In the genomic region with DNA sequence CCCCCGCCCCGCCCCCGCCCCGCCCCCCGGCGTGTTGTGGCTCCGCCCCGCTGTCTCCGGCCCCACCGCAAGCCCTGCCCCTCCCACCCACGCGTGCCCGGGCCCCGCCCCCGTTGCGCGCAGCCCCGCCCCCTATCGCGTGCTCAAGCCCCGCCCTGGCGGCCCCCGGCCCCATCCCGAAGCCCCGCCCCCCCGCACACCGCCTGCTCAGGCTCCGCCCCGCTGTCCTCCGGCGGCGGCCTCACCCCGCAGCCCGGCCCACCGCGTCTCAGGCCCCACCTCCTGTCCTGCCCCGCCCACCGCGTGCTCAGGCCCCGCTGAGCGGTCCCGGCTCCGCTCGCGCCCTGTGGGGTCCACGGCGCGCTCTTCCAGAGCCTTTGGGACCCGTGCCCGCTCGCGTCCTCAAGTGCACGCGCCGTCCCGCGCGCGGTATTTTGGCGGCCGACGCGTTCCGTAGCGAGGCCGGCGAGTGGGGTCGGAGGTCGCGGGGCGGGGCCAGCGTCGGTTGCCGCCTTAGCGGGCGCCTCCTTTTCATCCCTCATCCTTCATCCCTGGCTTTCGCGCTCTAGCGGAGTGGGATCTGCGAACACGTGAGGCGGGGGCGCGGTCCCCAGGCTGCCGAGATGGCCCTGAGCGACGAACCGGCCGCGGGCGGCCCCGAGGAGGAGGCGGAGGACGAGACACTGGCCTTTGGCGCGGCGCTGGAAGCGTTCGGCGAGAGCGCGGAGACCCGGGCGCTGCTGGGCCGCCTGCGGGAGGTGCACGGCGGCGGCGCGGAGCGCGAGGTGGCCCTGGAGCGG, we compare ENCODE assay signal across 1 cellular context.
TF ChIP-seq lines count a peak whose summit lies in the region.

A gene (plus strand): TSS at position 495 of the 800 bp plus-strand sequence. CDS start 129 bp downstream, at position 624.

TF ChIP-seq in GM12878, 131 proteins besides CTCF, POLR2A, EP300 and RAD21 (continued from another document and continues in another):
- TF ChIP-seq DPF2 (IDR thresholded peaks at IDR 0.05), result peak; percentile 73
- TF ChIP-seq ASH2L (IDR thresholded peaks at IDR 0.05; ENCODE audit: borderline replicate concordance, low read depth), result peak; percentile 85; the same call in 1 of the 2 replicates
- TF ChIP-seq, protein P1, sequence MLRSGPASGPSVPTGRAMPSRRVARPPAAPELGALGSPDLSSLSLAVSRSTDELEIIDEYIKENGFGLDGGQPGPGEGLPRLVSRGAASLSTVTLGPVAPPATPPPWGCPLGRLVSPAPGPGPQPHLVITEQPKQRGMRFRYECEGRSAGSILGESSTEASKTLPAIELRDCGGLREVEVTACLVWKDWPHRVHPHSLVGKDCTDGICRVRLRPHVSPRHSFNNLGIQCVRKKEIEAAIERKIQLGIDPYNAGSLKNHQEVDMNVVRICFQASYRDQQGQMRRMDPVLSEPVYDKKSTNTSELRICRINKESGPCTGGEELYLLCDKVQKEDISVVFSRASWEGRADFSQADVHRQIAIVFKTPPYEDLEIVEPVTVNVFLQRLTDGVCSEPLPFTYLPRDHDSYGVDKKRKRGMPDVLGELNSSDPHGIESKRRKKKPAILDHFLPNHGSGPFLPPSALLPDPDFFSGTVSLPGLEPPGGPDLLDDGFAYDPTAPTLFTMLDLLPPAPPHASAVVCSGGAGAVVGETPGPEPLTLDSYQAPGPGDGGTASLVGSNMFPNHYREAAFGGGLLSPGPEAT (IDR thresholded peaks at IDR 0.05; ENCODE audit: low read depth), result peak; percentile 45; the same call in 1 of the 2 replicates
- no peak; the same call in 1 of the 2 replicates for TF ChIP-seq NFXL1 (IDR thresholded peaks at IDR 0.05; ENCODE audit: borderline replicate concordance)
- peak; percentile 96 for TF ChIP-seq NR2F1 (conservative IDR thresholded peaks at IDR 0.05)
- TF ChIP-seq MTA2 (IDR thresholded peaks at IDR 0.05; ENCODE audit: low read depth), result peak; percentile 20; the same call in 1 of the 2 replicates
- 0 out of 2 replicates have a peak, but pooled peaks have one; percentile 26 for TF ChIP-seq POLR2AphosphoS5 (IDR thresholded peaks at IDR 0.05; ENCODE audit: low read length)
- peak; percentile 80; the same call in 1 of the 2 replicates for TF ChIP-seq LARP7 (IDR thresholded peaks at IDR 0.05)
- TF ChIP-seq SIN3A (IDR thresholded peaks at IDR 0.05; ENCODE audit: low read depth, low read length), result peak; percentile 54; the same call in 1 of the 2 replicates
- no peak for TF ChIP-seq CBX5 (IDR thresholded peaks at IDR 0.05; ENCODE audit: low read depth)
- TF ChIP-seq SIX5 (IDR thresholded peaks at IDR 0.05; ENCODE audit: low read depth, low read length, severe bottlenecking), result peak; percentile 53
- TF ChIP-seq IKZF2 (IDR thresholded peaks at IDR 0.05), result peak in 1 of 2 experiments; percentile 20; a peak in 1 of 4 replicates
- TF ChIP-seq EGR1 (IDR thresholded peaks at IDR 0.05; ENCODE audit: borderline replicate concordance in 1 of 2, low read depth in 2 of 2, low read length in 2 of 2), result peak in 1 of 2 experiments; percentile 89; a peak in 2 of 3 replicates
- no peak for TF ChIP-seq EZH2 (IDR thresholded peaks at IDR 0.05; ENCODE audit: borderline replicate concordance, control insufficient read depth, low read depth, low read length)
- TF ChIP-seq SUZ12 (IDR thresholded peaks at IDR 0.05; ENCODE audit: unreplicated experiment), result no peak
- TF ChIP-seq SP1 (IDR thresholded peaks at IDR 0.05; ENCODE audit: low read depth, low read length), result peak; percentile 79
- TF ChIP-seq SRF (IDR thresholded peaks at IDR 0.05; ENCODE audit: low read depth in 2 of 2, low read length in 2 of 2), result no peak
- TF ChIP-seq NRF1 (conservative IDR thresholded peaks at IDR 0.05; ENCODE audit: low read depth, low read length), result 0 out of 2 replicates have a peak, but pooled peaks have one; percentile 1
- TF ChIP-seq BHLHE40 (IDR thresholded peaks at IDR 0.05; ENCODE audit: borderline replicate concordance in 1 of 2, low read depth in 2 of 2, low read length in 1 of 2), result peak; percentile 85 to 96
- TF ChIP-seq RAD51 (IDR thresholded peaks at IDR 0.05), result no peak
- TF ChIP-seq, protein P2, sequence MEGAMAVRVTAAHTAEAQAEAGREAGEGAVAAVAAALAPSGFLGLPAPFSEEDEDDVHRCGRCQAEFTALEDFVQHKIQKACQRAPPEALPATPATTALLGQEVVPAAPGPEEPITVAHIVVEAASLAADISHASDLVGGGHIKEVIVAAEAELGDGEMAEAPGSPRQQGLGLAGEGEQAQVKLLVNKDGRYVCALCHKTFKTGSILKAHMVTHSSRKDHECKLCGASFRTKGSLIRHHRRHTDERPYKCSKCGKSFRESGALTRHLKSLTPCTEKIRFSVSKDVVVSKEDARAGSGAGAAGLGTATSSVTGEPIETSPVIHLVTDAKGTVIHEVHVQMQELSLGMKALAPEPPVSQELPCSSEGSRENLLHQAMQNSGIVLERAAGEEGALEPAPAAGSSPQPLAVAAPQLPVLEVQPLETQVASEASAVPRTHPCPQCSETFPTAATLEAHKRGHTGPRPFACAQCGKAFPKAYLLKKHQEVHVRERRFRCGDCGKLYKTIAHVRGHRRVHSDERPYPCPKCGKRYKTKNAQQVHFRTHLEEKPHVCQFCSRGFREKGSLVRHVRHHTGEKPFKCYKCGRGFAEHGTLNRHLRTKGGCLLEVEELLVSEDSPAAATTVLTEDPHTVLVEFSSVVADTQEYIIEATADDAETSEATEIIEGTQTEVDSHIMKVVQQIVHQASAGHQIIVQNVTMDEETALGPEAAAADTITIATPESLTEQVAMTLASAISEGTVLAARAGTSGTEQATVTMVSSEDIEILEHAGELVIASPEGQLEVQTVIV (IDR thresholded peaks at IDR 0.05; ENCODE audit: borderline replicate concordance, partially characterized antibody), result peak; percentile 54
- TF ChIP-seq, protein P3, sequence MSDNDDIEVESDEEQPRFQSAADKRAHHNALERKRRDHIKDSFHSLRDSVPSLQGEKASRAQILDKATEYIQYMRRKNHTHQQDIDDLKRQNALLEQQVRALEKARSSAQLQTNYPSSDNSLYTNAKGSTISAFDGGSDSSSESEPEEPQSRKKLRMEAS (IDR thresholded peaks at IDR 0.05; ENCODE audit: low read depth, low read length), result peak; percentile 88
- TF ChIP-seq CBFB (IDR thresholded peaks at IDR 0.05; ENCODE audit: low read depth), result no peak
- TF ChIP-seq ZSCAN29 (IDR thresholded peaks at IDR 0.05), result peak; percentile 68; the same call in 1 of the 2 replicates
- peak; percentile 49 for TF ChIP-seq MYC (IDR thresholded peaks at IDR 0.05; ENCODE audit: insufficient read depth, insufficient read length, insufficient replicate concordance, low read length, severe bottlenecking)
- TF ChIP-seq TCF12 (IDR thresholded peaks at IDR 0.05; ENCODE audit: low read depth, low read length), result no peak
- TF ChIP-seq, protein P4, sequence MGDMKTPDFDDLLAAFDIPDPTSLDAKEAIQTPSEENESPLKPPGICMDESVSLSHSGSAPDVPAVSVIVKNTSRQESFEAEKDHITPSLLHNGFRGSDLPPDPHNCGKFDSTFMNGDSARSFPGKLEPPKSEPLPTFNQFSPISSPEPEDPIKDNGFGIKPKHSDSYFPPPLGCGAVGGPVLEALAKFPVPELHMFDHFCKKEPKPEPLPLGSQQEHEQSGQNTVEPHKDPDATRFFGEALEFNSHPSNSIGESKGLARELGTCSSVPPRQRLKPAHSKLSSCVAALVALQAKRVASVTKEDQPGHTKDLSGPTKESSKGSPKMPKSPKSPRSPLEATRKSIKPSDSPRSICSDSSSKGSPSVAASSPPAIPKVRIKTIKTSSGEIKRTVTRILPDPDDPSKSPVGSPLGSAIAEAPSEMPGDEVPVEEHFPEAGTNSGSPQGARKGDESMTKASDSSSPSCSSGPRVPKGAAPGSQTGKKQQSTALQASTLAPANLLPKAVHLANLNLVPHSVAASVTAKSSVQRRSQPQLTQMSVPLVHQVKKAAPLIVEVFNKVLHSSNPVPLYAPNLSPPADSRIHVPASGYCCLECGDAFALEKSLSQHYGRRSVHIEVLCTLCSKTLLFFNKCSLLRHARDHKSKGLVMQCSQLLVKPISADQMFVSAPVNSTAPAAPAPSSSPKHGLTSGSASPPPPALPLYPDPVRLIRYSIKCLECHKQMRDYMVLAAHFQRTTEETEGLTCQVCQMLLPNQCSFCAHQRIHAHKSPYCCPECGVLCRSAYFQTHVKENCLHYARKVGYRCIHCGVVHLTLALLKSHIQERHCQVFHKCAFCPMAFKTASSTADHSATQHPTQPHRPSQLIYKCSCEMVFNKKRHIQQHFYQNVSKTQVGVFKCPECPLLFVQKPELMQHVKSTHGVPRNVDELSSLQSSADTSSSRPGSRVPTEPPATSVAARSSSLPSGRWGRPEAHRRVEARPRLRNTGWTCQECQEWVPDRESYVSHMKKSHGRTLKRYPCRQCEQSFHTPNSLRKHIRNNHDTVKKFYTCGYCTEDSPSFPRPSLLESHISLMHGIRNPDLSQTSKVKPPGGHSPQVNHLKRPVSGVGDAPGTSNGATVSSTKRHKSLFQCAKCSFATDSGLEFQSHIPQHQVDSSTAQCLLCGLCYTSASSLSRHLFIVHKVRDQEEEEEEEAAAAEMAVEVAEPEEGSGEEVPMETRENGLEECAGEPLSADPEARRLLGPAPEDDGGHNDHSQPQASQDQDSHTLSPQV (IDR thresholded peaks at IDR 0.05), result 0 out of 2 replicates have a peak, but pooled peaks have one; percentile 19
- TF ChIP-seq NR2C2 (IDR thresholded peaks at IDR 0.05; ENCODE audit: borderline replicate concordance, control insufficient read depth, insufficient read length, low read depth), result peak; percentile 87
- TF ChIP-seq, protein P5, sequence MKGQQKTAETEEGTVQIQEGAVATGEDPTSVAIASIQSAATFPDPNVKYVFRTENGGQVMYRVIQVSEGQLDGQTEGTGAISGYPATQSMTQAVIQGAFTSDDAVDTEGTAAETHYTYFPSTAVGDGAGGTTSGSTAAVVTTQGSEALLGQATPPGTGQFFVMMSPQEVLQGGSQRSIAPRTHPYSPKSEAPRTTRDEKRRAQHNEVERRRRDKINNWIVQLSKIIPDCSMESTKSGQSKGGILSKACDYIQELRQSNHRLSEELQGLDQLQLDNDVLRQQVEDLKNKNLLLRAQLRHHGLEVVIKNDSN (IDR thresholded peaks at IDR 0.05; ENCODE audit: borderline replicate concordance, extremely low read length, insufficient read depth, low read depth, low read length), result no peak
- TF ChIP-seq IKZF1 (conservative IDR thresholded peaks at IDR 0.05), result peak; percentile 87
- TF ChIP-seq RB1 (IDR thresholded peaks at IDR 0.05; ENCODE audit: borderline replicate concordance), result peak; percentile 83; the same call in 1 of the 2 replicates
- TF ChIP-seq HCFC1 (IDR thresholded peaks at IDR 0.05; ENCODE audit: low read length), result peak; percentile 74
- peak; percentile 61; the same call in 1 of the 2 replicates for TF ChIP-seq YY1 (IDR thresholded peaks at IDR 0.05; ENCODE audit: low read depth, low read length)
- peak; percentile 76 for TF ChIP-seq CREB1 (IDR thresholded peaks at IDR 0.05; ENCODE audit: low read depth)
- TF ChIP-seq RELA (IDR thresholded peaks at IDR 0.05; ENCODE audit: borderline replicate concordance, partially characterized antibody), result peak; percentile 43
- no peak for TF ChIP-seq BMI1 (IDR thresholded peaks at IDR 0.05; ENCODE audit: borderline replicate concordance)
- peak; percentile 28; the same call in 1 of the 2 replicates for TF ChIP-seq EED (IDR thresholded peaks at IDR 0.05; ENCODE audit: low read depth)
- TF ChIP-seq CBX3 (IDR thresholded peaks at IDR 0.05; ENCODE audit: borderline replicate concordance, low read depth), result no peak
- TF ChIP-seq, protein P6, sequence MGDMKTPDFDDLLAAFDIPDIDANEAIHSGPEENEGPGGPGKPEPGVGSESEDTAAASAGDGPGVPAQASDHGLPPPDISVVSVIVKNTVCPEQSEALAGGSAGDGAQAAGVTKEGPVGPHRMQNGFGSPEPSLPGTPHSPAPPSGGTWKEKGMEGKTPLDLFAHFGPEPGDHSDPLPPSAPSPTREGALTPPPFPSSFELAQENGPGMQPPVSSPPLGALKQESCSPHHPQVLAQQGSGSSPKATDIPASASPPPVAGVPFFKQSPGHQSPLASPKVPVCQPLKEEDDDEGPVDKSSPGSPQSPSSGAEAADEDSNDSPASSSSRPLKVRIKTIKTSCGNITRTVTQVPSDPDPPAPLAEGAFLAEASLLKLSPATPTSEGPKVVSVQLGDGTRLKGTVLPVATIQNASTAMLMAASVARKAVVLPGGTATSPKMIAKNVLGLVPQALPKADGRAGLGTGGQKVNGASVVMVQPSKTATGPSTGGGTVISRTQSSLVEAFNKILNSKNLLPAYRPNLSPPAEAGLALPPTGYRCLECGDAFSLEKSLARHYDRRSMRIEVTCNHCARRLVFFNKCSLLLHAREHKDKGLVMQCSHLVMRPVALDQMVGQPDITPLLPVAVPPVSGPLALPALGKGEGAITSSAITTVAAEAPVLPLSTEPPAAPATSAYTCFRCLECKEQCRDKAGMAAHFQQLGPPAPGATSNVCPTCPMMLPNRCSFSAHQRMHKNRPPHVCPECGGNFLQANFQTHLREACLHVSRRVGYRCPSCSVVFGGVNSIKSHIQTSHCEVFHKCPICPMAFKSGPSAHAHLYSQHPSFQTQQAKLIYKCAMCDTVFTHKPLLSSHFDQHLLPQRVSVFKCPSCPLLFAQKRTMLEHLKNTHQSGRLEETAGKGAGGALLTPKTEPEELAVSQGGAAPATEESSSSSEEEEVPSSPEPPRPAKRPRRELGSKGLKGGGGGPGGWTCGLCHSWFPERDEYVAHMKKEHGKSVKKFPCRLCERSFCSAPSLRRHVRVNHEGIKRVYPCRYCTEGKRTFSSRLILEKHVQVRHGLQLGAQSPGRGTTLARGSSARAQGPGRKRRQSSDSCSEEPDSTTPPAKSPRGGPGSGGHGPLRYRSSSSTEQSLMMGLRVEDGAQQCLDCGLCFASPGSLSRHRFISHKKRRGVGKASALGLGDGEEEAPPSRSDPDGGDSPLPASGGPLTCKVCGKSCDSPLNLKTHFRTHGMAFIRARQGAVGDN (IDR thresholded peaks at IDR 0.05), result peak; percentile 30
- 0 out of 2 replicates have a peak, but pooled peaks have one; percentile 46 for TF ChIP-seq RBBP5 (conservative IDR thresholded peaks at IDR 0.05)
- peak; percentile 63; the same call in 1 of the 2 replicates for TF ChIP-seq TARDBP (IDR thresholded peaks at IDR 0.05; ENCODE audit: borderline replicate concordance)
- TF ChIP-seq, protein P7, sequence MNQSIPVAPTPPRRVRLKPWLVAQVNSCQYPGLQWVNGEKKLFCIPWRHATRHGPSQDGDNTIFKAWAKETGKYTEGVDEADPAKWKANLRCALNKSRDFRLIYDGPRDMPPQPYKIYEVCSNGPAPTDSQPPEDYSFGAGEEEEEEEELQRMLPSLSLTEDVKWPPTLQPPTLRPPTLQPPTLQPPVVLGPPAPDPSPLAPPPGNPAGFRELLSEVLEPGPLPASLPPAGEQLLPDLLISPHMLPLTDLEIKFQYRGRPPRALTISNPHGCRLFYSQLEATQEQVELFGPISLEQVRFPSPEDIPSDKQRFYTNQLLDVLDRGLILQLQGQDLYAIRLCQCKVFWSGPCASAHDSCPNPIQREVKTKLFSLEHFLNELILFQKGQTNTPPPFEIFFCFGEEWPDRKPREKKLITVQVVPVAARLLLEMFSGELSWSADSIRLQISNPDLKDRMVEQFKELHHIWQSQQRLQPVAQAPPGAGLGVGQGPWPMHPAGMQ (IDR thresholded peaks at IDR 0.05; ENCODE audit: borderline replicate concordance), result no peak
- TF ChIP-seq KDM1A (IDR thresholded peaks at IDR 0.05; ENCODE audit: borderline replicate concordance), result no peak
- peak; percentile 97 for TF ChIP-seq ZNF207 (IDR thresholded peaks at IDR 0.05; ENCODE audit: borderline replicate concordance)
- TF ChIP-seq MXI1 (IDR thresholded peaks at IDR 0.05; ENCODE audit: low read depth, low read length), result peak; percentile 58; the same call in 1 of the 2 replicates
